9 cellular contexts compared by ENCODE assay signal in the genomic region with DNA sequence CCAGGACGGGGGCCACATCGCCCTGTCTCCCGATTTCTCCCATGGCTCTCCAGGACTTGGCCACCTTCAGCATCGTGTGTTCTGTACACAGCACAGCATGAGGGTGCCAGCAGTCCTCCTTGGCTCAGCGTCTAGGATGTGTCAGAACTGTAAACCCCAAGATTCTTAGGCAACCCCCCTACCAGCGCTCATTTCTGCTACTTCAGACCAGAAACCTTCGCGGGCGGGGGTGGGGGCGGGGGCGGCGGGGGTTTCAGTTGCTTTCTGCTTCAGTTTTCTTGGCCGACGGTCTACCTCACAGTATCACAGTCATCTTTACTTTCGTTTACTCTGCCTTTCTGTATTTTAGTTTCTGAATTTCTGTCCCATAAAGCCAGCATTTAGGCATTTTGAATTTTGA.
DNase-seq lines count a peak whose midpoint lies in the region; ATAC-seq and TF ChIP-seq lines count a peak whose summit lies in the region.
"Had no signal": no experiment of that assay in that cellular context is flagged by ENCODE, and none has a peak within 500 bp of the region (broad histone marks: within the 10 kb centered on the region; RNA-seq: fewer than 3 reads in every experiment).

No MANE protein-coding gene starts in this region.

- H3K36me3 Mint-ChIP-seq in activated naive CD4-positive, alpha-beta T cell treated with anti-CD3 and anti-CD28 coated beads, Interleukin-2, amount 10 ng/mL, durations not matched to agents 7 days and 5 days: peaks cover 2% of the 10 kb centered on the region
- H3K36me3 Mint-ChIP-seq in stimulated activated memory B cell treated with anti-CD40 and anti-IgM and Interleukin-4, amounts not matched to agents 10 μg/mL and 1 μg/mL and 100 μg/mL, for 72 hours: no peaks in the 10 kb centered on the region
- peaks cover 1% of the 10 kb centered on the region for H3K36me3 Mint-ChIP-seq in progenitor cell of endocrine pancreas (ENCODE audit: insufficient read depth)

- CTCF ChIA-PET in activated naive CD4-positive, alpha-beta T cell treated with anti-CD3 and anti-CD28 coated beads, Interleukin-2, amount 10 ng/mL, durations not matched to agents 7 days and 5 days (lab: Charles Lee): interaction anchor here (1.2 to 2.4 kb wide), 2 partner anchors 9 to 850 kb away, joined by 5 to 7 read pairs; no protein-coding TSS in a partner anchor

- ATAC-seq in HG03442 (IDR thresholded peaks at IDR 0.05; ENCODE audit: unreplicated experiment): peak; percentile 81
- ATAC-seq in stimulated activated memory B cell treated with anti-CD40 and anti-IgM and Interleukin-4, amounts not matched to agents 10 μg/mL and 1 μg/mL and 100 μg/mL, for 72 hours: peak; percentile 69

- H3K9me3 Mint-ChIP-seq in activated naive CD4-positive, alpha-beta T cell treated with anti-CD3 and anti-CD28 coated beads, Interleukin-2, amount 10 ng/mL, durations not matched to agents 7 days and 5 days: no peaks in the 10 kb centered on the region
- H3K9me3 Mint-ChIP-seq in stimulated activated memory B cell treated with anti-CD40 and anti-IgM and Interleukin-4, amounts not matched to agents 10 μg/mL and 1 μg/mL and 100 μg/mL, for 72 hours: no peaks in the 10 kb centered on the region
- no peaks in the 10 kb centered on the region for H3K9me3 Mint-ChIP-seq in progenitor cell of endocrine pancreas (ENCODE audit: low read depth)

- peak; percentile 9 to 15 for DNase-seq in activated CD4-positive, alpha-beta T cell treated with anti-CD3 and anti-CD28 coated beads for 24 hours (ENCODE audit: low read depth in 2 of 2)
- DNase-seq in activated CD4-positive, alpha-beta T cell treated with anti-CD3 and anti-CD28 coated beads for 1 hour: no peak
- DNase-seq in activated naive CD4-positive, alpha-beta T cell treated with anti-CD3 and anti-CD28 coated beads, Interleukin-2, amount 10 ng/mL, durations not matched to agents 7 days and 5 days: peak; percentile 27
- DNase-seq in HuH-7.5 (ENCODE audit: low spot score) (no peak), amniotic stem cell (lab: John Stamatoyannopoulos, UW) (no peak), progenitor cell of endocrine pancreas (ENCODE audit: low spot score, unreplicated experiment) (no peak)
- DNase-seq: anterior cingulate cortex had no signal

- peaks cover 22% of the 10 kb centered on the region for H3K4me1 Mint-ChIP-seq in activated naive CD4-positive, alpha-beta T cell treated with anti-CD3 and anti-CD28 coated beads, Interleukin-2, amount 10 ng/mL, durations not matched to agents 7 days and 5 days
- peaks cover 17% of the 10 kb centered on the region for H3K4me1 Mint-ChIP-seq in stimulated activated memory B cell treated with anti-CD40 and anti-IgM and Interleukin-4, amounts not matched to agents 10 μg/mL and 1 μg/mL and 100 μg/mL, for 72 hours
- H3K4me1 Mint-ChIP-seq in progenitor cell of endocrine pancreas (ENCODE audit: low read depth): peaks cover 12% of the 10 kb centered on the region

- peak overlapping the region; percentile 59 for H3K4me3 Mint-ChIP-seq in activated naive CD4-positive, alpha-beta T cell treated with anti-CD3 and anti-CD28 coated beads, Interleukin-2, amount 10 ng/mL, durations not matched to agents 7 days and 5 days
- peak overlapping the region; percentile 61 for H3K4me3 Mint-ChIP-seq in stimulated activated memory B cell treated with anti-CD40 and anti-IgM and Interleukin-4, amounts not matched to agents 10 μg/mL and 1 μg/mL and 100 μg/mL, for 72 hours
- H3K4me3 Mint-ChIP-seq in progenitor cell of endocrine pancreas (ENCODE audit: low read depth): no peak overlapping the region

- TF ChIP-seq CTCF in progenitor cell of endocrine pancreas (IDR thresholded peaks at IDR 0.05; ENCODE audit: unreplicated experiment): no peak

- peak overlapping the region; percentile 83 for H3K27ac Mint-ChIP-seq in activated naive CD4-positive, alpha-beta T cell treated with anti-CD3 and anti-CD28 coated beads, Interleukin-2, amount 10 ng/mL, durations not matched to agents 7 days and 5 days
- H3K27ac Mint-ChIP-seq in stimulated activated memory B cell treated with anti-CD40 and anti-IgM and Interleukin-4, amounts not matched to agents 10 μg/mL and 1 μg/mL and 100 μg/mL, for 72 hours: peak overlapping the region; percentile 31
- no peak overlapping the region for H3K27ac Mint-ChIP-seq in progenitor cell of endocrine pancreas

- H3K27me3 Mint-ChIP-seq in activated naive CD4-positive, alpha-beta T cell treated with anti-CD3 and anti-CD28 coated beads, Interleukin-2, amount 10 ng/mL, durations not matched to agents 7 days and 5 days: peaks cover 4% of the 10 kb centered on the region
- peaks cover 8% of the 10 kb centered on the region for H3K27me3 Mint-ChIP-seq in stimulated activated memory B cell treated with anti-CD40 and anti-IgM and Interleukin-4, amounts not matched to agents 10 μg/mL and 1 μg/mL and 100 μg/mL, for 72 hours
- no peaks in the 10 kb centered on the region for H3K27me3 Mint-ChIP-seq in progenitor cell of endocrine pancreas

Comparison
In these comparisons a context has a peak if more than half of its experiments do, and no peak if none do; other contexts are left out.
1. DNase-seq: peak in activated CD4-positive, alpha-beta T cell treated with anti-CD3 and anti-CD28 coated beads for 24 hours (2 of 2) and activated naive CD4-positive, alpha-beta T cell treated with anti-CD3 and anti-CD28 coated beads, Interleukin-2, amount 10 ng/mL, durations not matched to agents 7 days and 5 days (single experiment); none in activated CD4-positive, alpha-beta T cell treated with anti-CD3 and anti-CD28 coated beads for 1 hour (single experiment), HuH-7.5 (single experiment), amniotic stem cell (single experiment) and progenitor cell of endocrine pancreas (single experiment).